Comparison of ENCODE assay signal across 9 cellular contexts in the genomic region with DNA sequence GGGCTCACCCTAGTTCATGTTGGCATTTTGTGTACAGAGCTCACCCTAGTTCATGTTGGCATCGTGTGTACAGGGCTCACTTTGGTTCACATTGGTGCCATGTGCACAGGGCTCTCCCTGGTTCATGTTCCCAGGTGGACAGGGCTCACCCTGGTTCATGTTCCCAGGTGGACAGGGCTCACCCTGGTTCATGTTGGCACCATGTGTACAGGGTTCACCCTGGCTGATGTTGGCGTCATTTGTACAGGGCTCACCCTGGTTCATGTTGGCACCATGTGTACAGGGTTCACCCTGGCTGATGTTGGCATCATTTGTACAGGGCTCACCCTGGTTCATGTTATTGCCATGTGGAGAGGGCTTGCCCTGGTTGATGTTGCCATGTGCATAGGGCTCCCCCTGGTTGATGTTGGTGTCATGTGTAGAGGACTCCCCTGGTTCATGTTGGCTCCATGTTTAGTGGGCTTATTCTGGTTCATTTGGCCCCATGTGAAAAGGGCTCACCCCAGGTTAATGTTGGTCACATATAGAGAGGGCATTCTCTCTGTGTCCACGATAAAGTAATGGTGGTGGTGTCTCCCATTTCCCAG. TPM values are rescaled to one million over a fixed set of nuclear protein-coding genes. Genes with fewer than 3 reads are reported as not detected.
DNase-seq lines count a peak whose midpoint lies in the region; FAIRE-seq and TF ChIP-seq lines count a peak whose summit lies in the region.
"Had no signal": no experiment of that assay in that cellular context is flagged by ENCODE, and none has a peak within 500 bp of the region (broad histone marks: within the 10 kb centered on the region; RNA-seq: fewer than 3 reads in every experiment).

No MANE protein-coding gene starts in this region.

- H3K9me3 ChIP-seq in hepatocyte (ENCODE audit: low read depth) (no peaks in the 10 kb centered on the region), breast epithelium (no peaks in the 10 kb centered on the region)

- 85% methylated on average over 3 of the region's 3 CpGs for WGBS in hepatocyte (ENCODE audit: low lambda C conversion rate, missing lambda C conversion rate)

- H3K27me3 ChIP-seq in hepatocyte (no peaks in the 10 kb centered on the region), breast epithelium (no peaks in the 10 kb centered on the region)

- no peaks in the 10 kb centered on the region for H3K9me2 ChIP-seq in hepatocyte (replicated peaks; ENCODE audit: insufficient read depth)

- peak; percentile 45 for FAIRE-seq in GM12891 (lab: Jason Lieb, UNC)

- no peaks in the 10 kb centered on the region for H3K79me2 ChIP-seq in hepatocyte

- intact Hi-C loops in breast epithelium (cut with DNase I; ENCODE audit: low total_unique reads): no loop called here

- H3K4me3 ChIP-seq in hepatocyte: no peak overlapping the region
- H3K4me3 ChIP-seq in breast epithelium: no peak overlapping the region

- no peaks in the 10 kb centered on the region for H3K36me3 ChIP-seq in hepatocyte (replicated peaks; ENCODE audit: insufficient read depth, low read depth)
- no peaks in the 10 kb centered on the region for H3K36me3 ChIP-seq in breast epithelium

- TF ChIP-seq CTCF in hepatocyte (IDR thresholded peaks at IDR 0.05; ENCODE audit: poor library complexity) (peak; percentile 26), breast epithelium (IDR thresholded peaks at IDR 0.05) (peak in 1 of 3 donors; percentile 11)

- H3K4me1 ChIP-seq in hepatocyte (ENCODE audit: insufficient read depth) (no peaks in the 10 kb centered on the region), breast epithelium (peaks cover 0 to 1% of the 10 kb centered on the region in 2 donors)

- H2AFZ ChIP-seq in hepatocyte: no peak overlapping the region

- H4K20me1 ChIP-seq in hepatocyte (ENCODE audit: insufficient read depth, poor library complexity, severe bottlenecking): no peaks in the 10 kb centered on the region

- no peak overlapping the region for H3K4me2 ChIP-seq in hepatocyte

- DNase-seq in A172 (ENCODE audit: low spot score): peak; percentile 19
- DNase-seq in GM12891 (ENCODE audit: insufficient read length, low spot score): no peak
- peak; percentile 37 for DNase-seq in activated CD4-positive, alpha-beta T cell treated with anti-CD3 and anti-CD28 coated beads, Interleukin-2, amount 50 U/mL, for 1 hour
- no peak for DNase-seq in hepatocyte (ENCODE audit: low spot score)
- no peak for DNase-seq in putamen (ENCODE audit: low spot score)
- no peak for DNase-seq in KG1 (lab: John Stamatoyannopoulos, UW)
- DNase-seq in breast epithelium (ENCODE audit: low spot score in 2 of 2): no peak
- no peak for DNase-seq in midbrain (lab: John Stamatoyannopoulos, UW)
- DNase-seq: activated T-cell treated with anti-CD3 and anti-CD28 coated beads, Interleukin-2, amount 50 U/mL, for 48 hours had no signal

- H3K27ac ChIP-seq in hepatocyte (no peak overlapping the region), breast epithelium (no peak overlapping the region)

- TF ChIP-seq POLR2A in GM12891 (IDR thresholded peaks at IDR 0.05; ENCODE audit: low read depth, low read length): no peak
- TF ChIP-seq POLR2A in breast epithelium (IDR thresholded peaks at IDR 0.05): no peak

TF ChIP-seq in GM12891, 5 proteins besides CTCF, POLR2A, EP300 and RAD21:
- TF ChIP-seq POLR2AphosphoS5 (IDR thresholded peaks at IDR 0.05; ENCODE audit: low read depth, low read length) (no peak), TAF1 (IDR thresholded peaks at IDR 0.05; ENCODE audit: low read depth, low read length) (no peak), POU2F2 (IDR thresholded peaks at IDR 0.05; ENCODE audit: low read depth, low read length) (no peak), SPI1 (IDR thresholded peaks at IDR 0.05; ENCODE audit: low read depth, low read length) (no peak), PAX5 (IDR thresholded peaks at IDR 0.05; ENCODE audit: insufficient read depth, low read length, severe bottlenecking) (no peak)

RNA-seq across cellular contexts. Expression of a gene that starts 31.7 kb away (rescaled TPM):
- 20.3 and 24.4 TPM in 2 replicates for total RNA-seq in A172 (2014; rRNA removed; shearing (Covaris generic))
- 8.7 TPM for polyA plus RNA-seq in GM12891 (2012; ENCODE audit: low read depth, missing spikeins)
- total RNA-seq in hepatocyte (29.6 and 30.7 TPM in 2 replicates), breast epithelium (10 to 100 TPM; 41.9 to 71.0 (median 52.8) TPM)
- polyA plus RNA-seq in hepatocyte: 14.7 and 20.4 TPM in 2 replicates

Comparison
In these comparisons a context has a peak if more than half of its experiments do, and no peak if none do; other contexts are left out.
1. DNase-seq: peak in A172 (single experiment) and activated CD4-positive, alpha-beta T cell treated with anti-CD3 and anti-CD28 coated beads, Interleukin-2, amount 50 U/mL, for 1 hour (single experiment); none in GM12891 (single experiment), hepatocyte (single experiment), putamen (single experiment), KG1 (single experiment), breast epithelium (0 of 2) and midbrain (single experiment).